22 cellular contexts compared by ENCODE assay signal in the genomic region with DNA sequence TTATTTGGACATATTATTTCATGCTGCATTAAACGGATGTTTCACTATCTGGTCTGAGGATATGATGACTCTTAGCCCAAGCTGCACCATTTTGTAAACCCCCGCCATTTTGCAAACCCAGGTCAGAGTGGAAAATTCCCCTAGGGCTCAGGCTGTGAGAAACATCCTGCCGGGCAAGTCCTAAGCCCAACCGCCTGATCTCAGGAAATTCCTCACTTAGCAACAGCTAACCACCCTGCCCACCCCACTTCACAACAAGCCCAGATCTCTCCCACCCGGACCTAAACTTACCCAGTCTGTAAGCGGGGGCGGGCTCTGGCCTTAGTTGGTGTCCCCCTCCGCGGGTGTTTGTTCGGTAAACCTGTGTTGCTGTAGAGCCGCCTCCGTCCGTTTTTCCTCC.
DNase-seq lines count a peak whose midpoint lies in the region; ATAC-seq, FAIRE-seq and TF ChIP-seq lines count a peak whose summit lies in the region.
"Had no signal": no experiment of that assay in that cellular context is flagged by ENCODE, and none has a peak within 500 bp of the region (broad histone marks: within the 10 kb centered on the region; RNA-seq: fewer than 3 reads in every experiment).

No MANE protein-coding gene starts in this region.

- no peak overlapping the region for H3K27ac ChIP-seq in K562 (ENCODE audit: extremely low read depth, low read depth, low read length)
- H3K27ac ChIP-seq in testis: peak overlapping the region in 1 of 2 donors; percentile 64
- H3K27ac ChIP-seq in esophagus muscularis mucosa (replicated peaks in 1 of 4): no peak overlapping the region
- H3K27ac ChIP-seq: 22Rv1, GM23248 had no signal

- BruUV-seq in K562 (replicated peaks; lab: Mats Ljungman, UMichigan): no TSS peak

- no peak for TF ChIP-seq POLR2A in K562 (conservative IDR thresholded peaks at IDR 0.05)
- TF ChIP-seq POLR2A in testis (IDR thresholded peaks at IDR 0.05): no peak
- TF ChIP-seq POLR2A in esophagus muscularis mucosa (IDR thresholded peaks at IDR 0.05; ENCODE audit: low read depth): no peak

- POLR2A ChIA-PET in K562 (lab: Yijun Ruan, JAX): no interaction called here

- 4% methylated on average over 13 of the region's 13 CpGs for WGBS in K562 (ENCODE audit: insufficient coverage, low coverage, missing lambda C conversion rate)
- 57 to 74% methylated on average over 13 of the region's 13 CpGs for WGBS in testis, 2 donors
- WGBS in esophagus muscularis mucosa: 89% methylated on average over 13 of the region's 13 CpGs

- H3K4me3 ChIP-seq in K562 (no peak overlapping the region), testis (peak overlapping the region; percentile 41 to 47), esophagus muscularis mucosa (no peak overlapping the region)
- H3K4me3 ChIP-seq: GM23248 had no signal

- TF ChIP-seq EP300 in K562 (IDR thresholded peaks at IDR 0.05; ENCODE audit: low read length): no peak
- TF ChIP-seq EP300 in esophagus muscularis mucosa (IDR thresholded peaks at IDR 0.05): no peak

- TF ChIP-seq CTCF in K562 (IDR thresholded peaks at IDR 0.05 in 2 of 3, conservative IDR thresholded peaks at IDR 0.05 in 1 of 3; ENCODE audit: insufficient read depth in 2 of 3, low read depth in 1 of 3, low read length in 3 of 3): no peak
- TF ChIP-seq CTCF in testis (IDR thresholded peaks at IDR 0.05): no peak
- TF ChIP-seq CTCF in esophagus muscularis mucosa (IDR thresholded peaks at IDR 0.05): no peak

- H3K4me1 ChIP-seq in K562 (replicated peaks in 1 of 2; ENCODE audit: control insufficient read depth in 2 of 2, insufficient read depth in 2 of 2, low read length in 2 of 2): no peaks in the 10 kb centered on the region
- H3K4me1 ChIP-seq in testis: no peaks in the 10 kb centered on the region
- H3K4me1 ChIP-seq in esophagus muscularis mucosa: no peaks in the 10 kb centered on the region
- H3K4me1 ChIP-seq: BE2C had no signal

- intact Hi-C loops in K562 (cut with micrococcal nuclease): no loop called here
- intact Hi-C loops in testis (cut with DNase I; ENCODE audit: low total_unique reads): no loop called here
- intact Hi-C loops in esophagus muscularis mucosa (cut with DNase I): no loop called here

- H3K9me3 ChIP-seq in K562 (replicated peaks; ENCODE audit: control insufficient read depth, insufficient read depth, low read depth, low read length): no peaks in the 10 kb centered on the region
- H3K9me3 ChIP-seq in testis: no peaks in the 10 kb centered on the region
- no peaks in the 10 kb centered on the region for H3K9me3 ChIP-seq in esophagus muscularis mucosa
- H3K9me3 ChIP-seq: BE2C, SK-N-SH had no signal

- H3K9ac ChIP-seq in K562 (ENCODE audit: insufficient read depth in 1 of 2, low read depth in 2 of 2, low read length in 2 of 2): no peak overlapping the region
- H3K9ac ChIP-seq: GM23248, SK-N-SH had no signal

- no peaks in the 10 kb centered on the region for H4K20me1 ChIP-seq in K562 (replicated peaks; ENCODE audit: control insufficient read depth, insufficient read depth, low read length)

- no peak overlapping the region; the same call in 1 of the 2 replicates for H3K4me2 ChIP-seq in K562 (ENCODE audit: insufficient read depth, low read length)
- H3K4me2 ChIP-seq: SK-N-SH had no signal

- DNase-seq in NCI-H146 (lab: John Stamatoyannopoulos, UW): peak; percentile 16
- no peak for DNase-seq in NCI-H146 treated with DMSO at 0.1 percent for 48 hours (lab: John Stamatoyannopoulos, UW; ENCODE audit: unreplicated experiment)
- peak in 1 of 4 experiments; percentile 4 for DNase-seq in K562 (ENCODE audit: extremely low read depth in 1 of 4, low spot score in 3 of 4)
- DNase-seq in iPS-NIHi7 (ENCODE audit: extremely low spot score): peak; percentile 12
- peak; percentile 63 for DNase-seq in testis
- no peak for DNase-seq in esophagus muscularis mucosa (ENCODE audit: extremely low spot score)
- DNase-seq in effector CD4-positive, alpha-beta T cell: no peak
- DNase-seq: BE2C; CD4-positive, alpha-beta memory T cell; DMS79; GDM1; GM23248; IMR-90; Kasumi-1; NCI-H1417; NCI-H2029; NCI-H2171 treated with DMSO at 0.1 percent for 48 hours; SK-N-SH had no signal

- ATAC-seq in K562 (no peak), GM19395 (IDR thresholded peaks at IDR 0.05; ENCODE audit: unreplicated experiment) (no peak)

- no peaks in the 10 kb centered on the region for H3K79me2 ChIP-seq in K562 (ENCODE audit: control insufficient read depth, insufficient read depth, low read length)

- H3K36me3 ChIP-seq in K562 (ENCODE audit: control insufficient read depth, insufficient read depth, low read length) (no peaks in the 10 kb centered on the region), testis (ENCODE audit: low read depth, missing control alignments) (no peaks in the 10 kb centered on the region), esophagus muscularis mucosa (no peaks in the 10 kb centered on the region)
- H3K36me3 ChIP-seq: BE2C had no signal

- CTCF ChIA-PET in K562 (lab: Yijun Ruan, JAX; ENCODE audit: low intra/inter-chr PET ratio): interaction anchor here (0.5 kb wide), 1 partner anchor 43 kb away, joined by 3 read pairs; no protein-coding TSS in a partner anchor

- no peak for FAIRE-seq in K562 (lab: Jason Lieb, UNC)
- FAIRE-seq: GM12891, GM18507 had no signal

- no peaks in the 10 kb centered on the region for H3K27me3 ChIP-seq in K562 (ENCODE audit: control insufficient read depth in 2 of 2, insufficient read depth in 2 of 2, low read length in 2 of 2)
- no peaks in the 10 kb centered on the region for H3K27me3 ChIP-seq in testis
- H3K27me3 ChIP-seq in esophagus muscularis mucosa: no peaks in the 10 kb centered on the region
- H3K27me3 ChIP-seq: BE2C had no signal

- no peak for TF ChIP-seq RAD21 in K562 (CRISPR knock-in tag; conservative IDR thresholded peaks at IDR 0.05 in 1 of 2, IDR thresholded peaks at IDR 0.05 in 1 of 2)

- in situ Hi-C loops in K562 (cut with MboI): no loop called here

- H2AFZ ChIP-seq in K562 (ENCODE audit: low read depth, low read length): peak overlapping the region; percentile 51; the same call in 1 of the 2 replicates
- H2AFZ ChIP-seq: GM23248 had no signal

- no peaks in the 10 kb centered on the region for H3K9me1 ChIP-seq in K562 (ENCODE audit: control insufficient read depth, insufficient read depth, low read length)

TF ChIP-seq in K562, 482 proteins besides CTCF, POLR2A, EP300 and RAD21:
- TF ChIP-seq BACH1 (tag; IDR thresholded peaks at IDR 0.05) (peak; percentile 49; the same call in 1 of the 2 replicates), RAD51 (IDR thresholded peaks at IDR 0.05; ENCODE audit: borderline replicate concordance, low read depth) (no peak), YY1 (IDR thresholded peaks at IDR 0.05; ENCODE audit: borderline replicate concordance in 1 of 3, control insufficient read depth in 1 of 3, extremely low read depth in 1 of 3, insufficient read depth in 3 of 3, insufficient read length in 1 of 3, insufficient replicate concordance in 2 of 3, low read depth in 1 of 3, low read length in 2 of 3) (peak in 1 of 3 experiments; percentile 66)
- TF ChIP-seq, protein P1, sequence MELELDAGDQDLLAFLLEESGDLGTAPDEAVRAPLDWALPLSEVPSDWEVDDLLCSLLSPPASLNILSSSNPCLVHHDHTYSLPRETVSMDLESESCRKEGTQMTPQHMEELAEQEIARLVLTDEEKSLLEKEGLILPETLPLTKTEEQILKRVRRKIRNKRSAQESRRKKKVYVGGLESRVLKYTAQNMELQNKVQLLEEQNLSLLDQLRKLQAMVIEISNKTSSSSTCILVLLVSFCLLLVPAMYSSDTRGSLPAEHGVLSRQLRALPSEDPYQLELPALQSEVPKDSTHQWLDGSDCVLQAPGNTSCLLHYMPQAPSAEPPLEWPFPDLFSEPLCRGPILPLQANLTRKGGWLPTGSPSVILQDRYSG (tag; conservative IDR thresholded peaks at IDR 0.05; ENCODE audit: low read depth): peak; percentile 86

Comparison
In these comparisons a context has a peak if more than half of its experiments do, and no peak if none do; other contexts are left out.
1. DNase-seq: peak in NCI-H146 (single experiment), iPS-NIHi7 (single experiment) and testis (single experiment); none in NCI-H146 treated with DMSO at 0.1 percent for 48 hours (single experiment), esophagus muscularis mucosa (single experiment) and effector CD4-positive, alpha-beta T cell (single experiment).
2. H3K4me3 ChIP-seq: peak in testis (2 of 2); none in K562 (single experiment) and esophagus muscularis mucosa (0 of 4).